In genomic region chr17:50934672-50935200, GRCh38 we compare ENCODE assay signal across 8 cellular contexts.
DNase-seq lines count a peak whose midpoint lies in the region; ATAC-seq and TF ChIP-seq lines count a peak whose summit lies in the region.
"Had no signal": no experiment of that assay in that cellular context is flagged by ENCODE, and none has a peak within 500 bp of the region (broad histone marks: within the 10 kb centered on the region; RNA-seq: fewer than 3 reads in every experiment).

No MANE protein-coding gene starts in this region.

- H3K4me3 ChIP-seq in HEK293 (ENCODE audit: low read depth, low read length) (no peak overlapping the region), gastrocnemius medialis (no peak overlapping the region), upper lobe of left lung (no peak overlapping the region)

- H3K27me3 Mint-ChIP-seq in dendritic cell treated with granulocyte-macrophage colony-stimulating factor and Interleukin-4, amounts not matched to agents 40 ng/mL and 50 ng/mL, for 4 days: peaks cover 5% of the 10 kb centered on the region

- peaks cover 6% of the 10 kb centered on the region; the same call in 1 of the 2 replicates for H3K4me1 ChIP-seq in HEK293 (ENCODE audit: control insufficient read depth, insufficient read depth, low read length)
- H3K4me1 ChIP-seq in gastrocnemius medialis: peaks cover 45 to 53% of the 10 kb centered on the region in 2 donors
- peaks cover 11 to 23% (median 13%) of the 10 kb centered on the region in 4 donors for H3K4me1 ChIP-seq in upper lobe of left lung

- H3K4me3 Mint-ChIP-seq in dendritic cell treated with granulocyte-macrophage colony-stimulating factor and Interleukin-4, amounts not matched to agents 40 ng/mL and 50 ng/mL, for 4 days: no peak overlapping the region

- POLR2A ChIA-PET in HEK293 (lab: Yijun Ruan, JAX): interaction anchor here (1.1 to 2.1 kb wide), 2 partner anchors 11 to 69 kb away, joined by 3 to 5 read pairs; partner anchors contain the start of gene TOB1

- H3K27me3 ChIP-seq in gastrocnemius medialis: no peaks in the 10 kb centered on the region
- H3K27me3 ChIP-seq in upper lobe of left lung: no peaks in the 10 kb centered on the region

- H3K36me3 ChIP-seq in HEK293 (ENCODE audit: control insufficient read depth in 2 of 2, insufficient read depth in 1 of 2, low read length in 2 of 2) (no peaks in the 10 kb centered on the region), gastrocnemius medialis (no peaks in the 10 kb centered on the region), upper lobe of left lung (no peaks in the 10 kb centered on the region)

- intact Hi-C loops in dendritic cell treated with granulocyte-macrophage colony-stimulating factor and Interleukin-4, amounts not matched to agents 40 ng/mL and 50 ng/mL, for 4 days (cut with micrococcal nuclease): loop anchor here (5.0 kb wide), 1 partner anchor 67 kb away; the partner anchor contains the start of gene TOB1
- intact Hi-C loops in gastrocnemius medialis (cut with DNase I; ENCODE audit: low total_unique reads): no loop called here

- H3K4me1 Mint-ChIP-seq in dendritic cell treated with granulocyte-macrophage colony-stimulating factor and Interleukin-4, amounts not matched to agents 40 ng/mL and 50 ng/mL, for 4 days (ENCODE audit: low read depth): peaks cover 56% of the 10 kb centered on the region

- H3K27ac Mint-ChIP-seq in dendritic cell treated with granulocyte-macrophage colony-stimulating factor and Interleukin-4, amounts not matched to agents 40 ng/mL and 50 ng/mL, for 4 days: peak overlapping the region; percentile 54

- H3K9me3 Mint-ChIP-seq in dendritic cell treated with granulocyte-macrophage colony-stimulating factor and Interleukin-4, amounts not matched to agents 40 ng/mL and 50 ng/mL, for 4 days: no peaks in the 10 kb centered on the region

- WGBS in upper lobe of left lung, 2 donors: 84 to 89% methylated on average over 11 to 15 of the region's 15 CpGs

- CTCF ChIA-PET in HEK293 (lab: Yijun Ruan, JAX): interaction anchor here (0.6 to 1.7 kb wide), 4 partner anchors 8 to 93 kb away, joined by 3 to 4 read pairs (median 3); no protein-coding TSS in a partner anchor

- H3K27ac ChIP-seq in HEK293 (ENCODE audit: extremely low read depth, low read depth, low read length) (no peak overlapping the region), gastrocnemius medialis (peak overlapping the region; percentile 90 to 99 (median 96)), upper lobe of left lung (peak overlapping the region in 1 of 4 donors; percentile 2)

- TF ChIP-seq EP300 in upper lobe of left lung (IDR thresholded peaks at IDR 0.05): no peak

- H3K36me3 Mint-ChIP-seq in dendritic cell treated with granulocyte-macrophage colony-stimulating factor and Interleukin-4, amounts not matched to agents 40 ng/mL and 50 ng/mL, for 4 days (ENCODE audit: low read depth): no peaks in the 10 kb centered on the region

- no peaks in the 10 kb centered on the region for H3K9me3 ChIP-seq in HEK293 (ENCODE audit: control insufficient read depth, insufficient read depth, low read depth, low read length)
- no peaks in the 10 kb centered on the region for H3K9me3 ChIP-seq in gastrocnemius medialis
- H3K9me3 ChIP-seq in upper lobe of left lung: no peaks in the 10 kb centered on the region

- DNase-seq in NCI-H524 (lab: John Stamatoyannopoulos, UW) (peak; percentile 100), gastrocnemius medialis (peak in 1 of 2 donors; percentile 41), GM19238 (ENCODE audit: insufficient read length, low spot score) (no peak), NCI-H526 (lab: John Stamatoyannopoulos, UW) (no peak), upper lobe of left lung (no peak)
- DNase-seq: DMS79 treated with DMSO at 0.1 percent for 48 hours had no signal

- in situ Hi-C loops in gastrocnemius medialis (cut with MboI; ENCODE audit: low sequenced_read_pairs in 4 of 4): no loop called here

- ATAC-seq in gastrocnemius medialis (peak in 1 of 2 donors; percentile 7), upper lobe of left lung (ENCODE audit: low FRiP score in 2 of 2) (no peak)

- TF ChIP-seq POLR2A in gastrocnemius medialis (IDR thresholded peaks at IDR 0.05) (no peak), upper lobe of left lung (IDR thresholded peaks at IDR 0.05) (no peak)

- no peak for TF ChIP-seq CTCF in HEK293 (tag by site-specific recombination; IDR thresholded peaks at IDR 0.05)
- TF ChIP-seq CTCF in gastrocnemius medialis (IDR thresholded peaks at IDR 0.05 in 4 of 5, conservative IDR thresholded peaks at IDR 0.05 in 1 of 5): no peak
- TF ChIP-seq CTCF in upper lobe of left lung (IDR thresholded peaks at IDR 0.05): no peak

TF ChIP-seq in HEK293, 187 proteins besides CTCF, POLR2A, EP300 and RAD21:
- TF ChIP-seq ZNF600 (tag by site-specific recombination; IDR thresholded peaks at IDR 0.05): peak; percentile 50; the same call in 1 of the 2 replicates
- peak; percentile 52 for TF ChIP-seq ZFHX2 (tag by site-specific recombination; conservative IDR thresholded peaks at IDR 0.05)
- TF ChIP-seq ATF2 (tag by site-specific recombination; IDR thresholded peaks at IDR 0.05; ENCODE audit: low read depth): no peak
- no peak for TF ChIP-seq FEZF1 (tag by site-specific recombination; IDR thresholded peaks at IDR 0.05)
- TF ChIP-seq EGR2 (tag by site-specific recombination; IDR thresholded peaks at IDR 0.05; ENCODE audit: low read depth): 0 out of 2 replicates have a peak, but pooled peaks have one; percentile 20
- no peak for TF ChIP-seq GFI1B (tag by site-specific recombination; IDR thresholded peaks at IDR 0.05)

Comparison
In these comparisons a context has a peak if more than half of its experiments do, and no peak if none do; other contexts are left out.
1. DNase-seq: peak in NCI-H524 (2 of 2); none in GM19238 (single experiment), NCI-H526 (0 of 2) and upper lobe of left lung (0 of 2).